In the genomic region with DNA sequence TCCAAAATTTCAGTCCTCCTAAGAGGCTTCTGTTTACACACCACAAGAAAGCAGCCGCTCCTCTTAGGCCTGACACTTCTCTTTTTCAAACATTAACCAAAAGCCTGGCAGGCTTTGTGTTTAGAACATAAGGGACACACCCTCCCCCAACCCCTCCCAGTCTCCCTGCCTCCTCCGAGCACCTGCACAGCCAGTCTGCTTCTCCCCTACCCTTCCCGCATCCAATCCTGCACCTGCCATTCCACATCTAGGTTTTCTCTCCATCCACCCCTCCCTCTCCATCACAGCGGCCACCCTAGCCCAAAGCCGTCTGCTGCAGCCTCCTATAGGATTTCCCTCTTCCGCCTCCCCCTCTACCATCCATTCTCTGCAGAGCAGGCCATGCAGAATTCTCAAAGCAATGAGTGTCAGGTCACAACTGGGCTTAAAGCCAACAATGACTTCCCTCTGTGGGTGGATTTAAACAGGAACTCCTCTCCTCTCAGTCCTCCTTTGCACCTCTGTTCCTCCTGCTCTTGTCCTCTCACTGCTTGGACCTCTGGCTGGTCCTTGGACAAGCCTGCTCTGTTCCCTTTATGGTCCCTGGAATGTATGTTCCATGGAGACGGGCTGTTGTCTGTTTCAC, we compare ENCODE assay signal across 14 cellular contexts.
A peak's percentile ranks its signal among the peaks of the same experiment; 100 is the strongest.
DNase-seq lines count a peak whose midpoint lies in the region; ATAC-seq, FAIRE-seq and TF ChIP-seq lines count a peak whose summit lies in the region.
"Had no signal": no experiment of that assay in that cellular context is flagged by ENCODE, and none has a peak within 500 bp of the region (broad histone marks: within the 10 kb centered on the region; RNA-seq: fewer than 3 reads in every experiment).

No MANE protein-coding gene starts in this region.

- TF ChIP-seq CTCF in hepatocyte (IDR thresholded peaks at IDR 0.05; ENCODE audit: poor library complexity) (no peak), nephron progenitor cell (IDR thresholded peaks at IDR 0.05) (no peak), GM23338 (conservative IDR thresholded peaks at IDR 0.05; ENCODE audit: low read depth in 2 of 2) (no peak)

- no peaks in the 10 kb centered on the region for H3K79me2 ChIP-seq in hepatocyte
- no peaks in the 10 kb centered on the region for H3K79me2 ChIP-seq in GM23338 (replicated peaks; ENCODE audit: insufficient read depth)

- H3K9me3 ChIP-seq in hepatocyte (ENCODE audit: low read depth): no peaks in the 10 kb centered on the region
- H3K9me3 ChIP-seq: uterus had no signal

- H3K27ac Mint-ChIP-seq in nephron progenitor cell: no peak overlapping the region
- H3K27ac Mint-ChIP-seq in GM23338: no peak overlapping the region
- H3K27ac Mint-ChIP-seq: activated CD8-positive, alpha-beta T cell treated with anti-CD3 and anti-CD28 coated beads, Interleukin-2, amount 10 ng/mL, durations not matched to agents 7 days and 5 days; naive thymus-derived CD4-positive, alpha-beta T cell had no signal

- H3K27ac ChIP-seq in hepatocyte (no peak overlapping the region), GM23338 (ENCODE audit: low read depth) (no peak overlapping the region)
- H3K27ac ChIP-seq: foreskin keratinocyte, uterus had no signal

- no peak overlapping the region for H2AFZ ChIP-seq in hepatocyte
- H2AFZ ChIP-seq in GM23338: no peak overlapping the region

- H3K27me3 Mint-ChIP-seq in nephron progenitor cell (ENCODE audit: low read depth, poor library complexity): peaks cover 45% of the 10 kb centered on the region
- H3K27me3 Mint-ChIP-seq in GM23338 (ENCODE audit: insufficient read depth, low read depth, poor library complexity): peaks cover 14% of the 10 kb centered on the region

- H3K27me3 ChIP-seq in hepatocyte (peaks cover 11% of the 10 kb centered on the region), GM23338 (ENCODE audit: insufficient read depth) (no peaks in the 10 kb centered on the region)
- H3K27me3 ChIP-seq: foreskin keratinocyte, uterus had no signal

- H3K9me3 Mint-ChIP-seq in nephron progenitor cell (peaks cover 11% of the 10 kb centered on the region), GM23338 (peaks cover 5% of the 10 kb centered on the region; the same call in 1 of the 3 replicates)

- peak; percentile 41 for DNase-seq in CD1c-positive myeloid dendritic cell (ENCODE audit: extremely low spot score)
- peak; percentile 24 for DNase-seq in M059J (ENCODE audit: low read depth)
- DNase-seq in NCI-H748 (lab: John Stamatoyannopoulos, UW; ENCODE audit: unreplicated experiment): peak; percentile 94
- DNase-seq in hepatocyte (ENCODE audit: low spot score): peak; percentile 31
- DNase-seq in nephron progenitor cell: no peak
- DNase-seq in GM23338 (ENCODE audit: low spot score): no peak
- no peak for DNase-seq in HTR-8/SVneo (ENCODE audit: insufficient read length, low spot score)
- no peak for DNase-seq in germinal center (ENCODE audit: low spot score)
- DNase-seq: NCI-H2081 treated with DMSO at 0.1 percent for 48 hours had no signal

- no peaks in the 10 kb centered on the region for H3K36me3 Mint-ChIP-seq in nephron progenitor cell (ENCODE audit: low read depth)
- no peaks in the 10 kb centered on the region for H3K36me3 Mint-ChIP-seq in GM23338 (ENCODE audit: low read depth)
- H3K36me3 Mint-ChIP-seq: brain; naive thymus-derived CD4-positive, alpha-beta T cell had no signal

- no peak for ATAC-seq in GM23338

- peaks cover 5% of the 10 kb centered on the region for H3K4me1 ChIP-seq in hepatocyte (ENCODE audit: insufficient read depth)
- H3K4me1 ChIP-seq in GM23338 (ENCODE audit: insufficient read depth): no peaks in the 10 kb centered on the region
- H3K4me1 ChIP-seq: foreskin keratinocyte, uterus had no signal

- no peaks in the 10 kb centered on the region for H3K4me1 Mint-ChIP-seq in nephron progenitor cell
- H3K4me1 Mint-ChIP-seq in GM23338: peaks cover 11% of the 10 kb centered on the region; the same call in 2 of the 3 replicates

- H3K4me3 Mint-ChIP-seq in nephron progenitor cell (no peak overlapping the region), GM23338 (no peak overlapping the region; the same call in 2 of the 3 replicates)
- H3K4me3 Mint-ChIP-seq: activated CD8-positive, alpha-beta T cell treated with anti-CD3 and anti-CD28 coated beads, Interleukin-2, amount 10 ng/mL, durations not matched to agents 7 days and 5 days; brain; naive thymus-derived CD4-positive, alpha-beta T cell had no signal

- H3K36me3 ChIP-seq in hepatocyte (replicated peaks; ENCODE audit: insufficient read depth, low read depth) (no peaks in the 10 kb centered on the region), GM23338 (ENCODE audit: insufficient read depth) (no peaks in the 10 kb centered on the region)
- H3K36me3 ChIP-seq: uterus had no signal

- 63% methylated on average over 7 of the region's 7 CpGs for WGBS in hepatocyte (ENCODE audit: low lambda C conversion rate, missing lambda C conversion rate)

- no peaks in the 10 kb centered on the region for H3F3A ChIP-seq in GM23338 (replicated peaks; ENCODE audit: low read depth)

- FAIRE-seq in HTR-8/SVneo (lab: Jason Lieb, UNC): no peak

- H4K20me1 ChIP-seq in hepatocyte (ENCODE audit: insufficient read depth, poor library complexity, severe bottlenecking): no peaks in the 10 kb centered on the region
- no peaks in the 10 kb centered on the region for H4K20me1 ChIP-seq in GM23338 (replicated peaks; ENCODE audit: insufficient read depth)

- H3K4me2 ChIP-seq in hepatocyte (no peak overlapping the region), GM23338 (no peak overlapping the region)

- H3K9me2 ChIP-seq in hepatocyte (replicated peaks; ENCODE audit: insufficient read depth) (no peaks in the 10 kb centered on the region), GM23338 (ENCODE audit: insufficient read depth) (no peaks in the 10 kb centered on the region)

- H3K4me3 ChIP-seq in hepatocyte (no peak overlapping the region), GM23338 (no peak overlapping the region)
- H3K4me3 ChIP-seq: uterus had no signal

TF ChIP-seq in GM23338, 12 proteins besides CTCF, POLR2A, EP300 and RAD21 (continues in another document):
- TF ChIP-seq STAT1 (IDR thresholded peaks at IDR 0.05; ENCODE audit: unreplicated experiment) (no peak), EZH2phosphoT487 (IDR thresholded peaks at IDR 0.05; ENCODE audit: unreplicated experiment) (no peak), JUNB (IDR thresholded peaks at IDR 0.05; ENCODE audit: unreplicated experiment) (no peak), EZH2 (IDR thresholded peaks at IDR 0.05; ENCODE audit: low read depth, unreplicated experiment) (no peak), NANOG (IDR thresholded peaks at IDR 0.05; ENCODE audit: borderline replicate concordance) (no peak), POLR2AphosphoS5 (IDR thresholded peaks at IDR 0.05; ENCODE audit: low read depth) (no peak), ZNF114 (CRISPR knock-in tag; IDR thresholded peaks at IDR 0.05) (no peak), CREB1 (CRISPR knock-in tag; IDR thresholded peaks at IDR 0.05; ENCODE audit: low read depth) (no peak), ZNF331 (CRISPR knock-in tag; IDR thresholded peaks at IDR 0.05; ENCODE audit: low read depth) (no peak)

Comparison
In these comparisons a context has a peak if more than half of its experiments do, and no peak if none do; other contexts are left out.
1. DNase-seq: peak in CD1c-positive myeloid dendritic cell (single experiment), M059J (single experiment), NCI-H748 (single experiment) and hepatocyte (single experiment); none in nephron progenitor cell (single experiment), GM23338 (single experiment), HTR-8/SVneo (single experiment) and germinal center (single experiment).